Comparison of ENCODE assay signal across 1 cellular context in genomic region chr19:3984908-3985642, GRCh38.
TF ChIP-seq lines count a peak whose summit lies in the region.

Gene EEF2, minus strand, starts transcription at chr19:3985463. Its CDS starts 83 bp downstream, at chr19:3985380.

TF ChIP-seq in HepG2, 621 proteins besides CTCF, POLR2A, EP300 and RAD21 (continued from another document):
- TF ChIP-seq, protein P1, sequence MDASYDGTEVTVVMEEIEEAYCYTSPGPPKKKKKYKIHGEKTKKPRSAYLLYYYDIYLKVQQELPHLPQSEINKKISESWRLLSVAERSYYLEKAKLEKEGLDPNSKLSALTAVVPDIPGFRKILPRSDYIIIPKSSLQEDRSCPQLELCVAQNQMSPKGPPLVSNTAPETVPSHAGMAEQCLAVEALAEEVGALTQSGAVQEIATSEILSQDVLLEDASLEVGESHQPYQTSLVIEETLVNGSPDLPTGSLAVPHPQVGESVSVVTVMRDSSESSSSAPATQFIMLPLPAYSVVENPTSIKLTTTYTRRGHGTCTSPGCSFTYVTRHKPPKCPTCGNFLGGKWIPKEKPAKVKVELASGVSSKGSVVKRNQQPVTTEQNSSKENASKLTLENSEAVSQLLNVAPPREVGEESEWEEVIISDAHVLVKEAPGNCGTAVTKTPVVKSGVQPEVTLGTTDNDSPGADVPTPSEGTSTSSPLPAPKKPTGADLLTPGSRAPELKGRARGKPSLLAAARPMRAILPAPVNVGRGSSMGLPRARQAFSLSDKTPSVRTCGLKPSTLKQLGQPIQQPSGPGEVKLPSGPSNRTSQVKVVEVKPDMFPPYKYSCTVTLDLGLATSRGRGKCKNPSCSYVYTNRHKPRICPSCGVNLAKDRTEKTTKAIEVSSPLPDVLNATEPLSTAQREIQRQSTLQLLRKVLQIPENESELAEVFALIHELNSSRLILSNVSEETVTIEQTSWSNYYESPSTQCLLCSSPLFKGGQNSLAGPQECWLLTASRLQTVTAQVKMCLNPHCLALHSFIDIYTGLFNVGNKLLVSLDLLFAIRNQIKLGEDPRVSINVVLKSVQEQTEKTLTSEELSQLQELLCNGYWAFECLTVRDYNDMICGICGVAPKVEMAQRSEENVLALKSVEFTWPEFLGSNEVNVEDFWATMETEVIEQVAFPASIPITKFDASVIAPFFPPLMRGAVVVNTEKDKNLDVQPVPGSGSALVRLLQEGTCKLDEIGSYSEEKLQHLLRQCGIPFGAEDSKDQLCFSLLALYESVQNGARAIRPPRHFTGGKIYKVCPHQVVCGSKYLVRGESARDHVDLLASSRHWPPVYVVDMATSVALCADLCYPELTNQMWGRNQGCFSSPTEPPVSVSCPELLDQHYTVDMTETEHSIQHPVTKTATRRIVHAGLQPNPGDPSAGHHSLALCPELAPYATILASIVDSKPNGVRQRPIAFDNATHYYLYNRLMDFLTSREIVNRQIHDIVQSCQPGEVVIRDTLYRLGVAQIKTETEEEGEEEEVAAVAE (CRISPR knock-in tag; IDR thresholded peaks at IDR 0.05; ENCODE audit: borderline replicate concordance), result no peak
- TF ChIP-seq ZNF746 (CRISPR knock-in tag; IDR thresholded peaks at IDR 0.05) (peak; percentile 50; the same call in 1 of the 2 replicates), ZNF441 (CRISPR knock-in tag; IDR thresholded peaks at IDR 0.05; ENCODE audit: borderline replicate concordance) (peak; percentile 68; the same call in 1 of the 2 replicates), CBFB (CRISPR knock-in tag; IDR thresholded peaks at IDR 0.05) (peak; percentile 82), RFX1 (IDR thresholded peaks at IDR 0.05) (no peak), MEIS1 (CRISPR knock-in tag; IDR thresholded peaks at IDR 0.05; ENCODE audit: borderline replicate concordance) (0 out of 2 replicates have a peak, but pooled peaks have one; percentile 56), ZNF513 (CRISPR knock-in tag; conservative IDR thresholded peaks at IDR 0.05) (0 out of 2 replicates have a peak, but pooled peaks have one; percentile 64), SMAD1 (CRISPR knock-in tag; IDR thresholded peaks at IDR 0.05; ENCODE audit: borderline replicate concordance, low read depth) (peak; percentile 92), ZNF772 (CRISPR knock-in tag; IDR thresholded peaks at IDR 0.05) (peak; percentile 29; the same call in 1 of the 2 replicates), ZBTB42 (CRISPR knock-in tag; IDR thresholded peaks at IDR 0.05) (peak; percentile 90), ARNT (IDR thresholded peaks at IDR 0.05) (no peak), STAT5B (CRISPR knock-in tag; IDR thresholded peaks at IDR 0.05) (peak; percentile 75; the same call in 1 of the 2 replicates), ZNF557 (CRISPR knock-in tag; IDR thresholded peaks at IDR 0.05) (peak; percentile 56; the same call in 1 of the 2 replicates), ZNF550 (CRISPR knock-in tag; IDR thresholded peaks at IDR 0.05; ENCODE audit: borderline replicate concordance) (no peak), SETDB1 (CRISPR knock-in tag; IDR thresholded peaks at IDR 0.05; ENCODE audit: borderline replicate concordance) (no peak), ZNF780A (CRISPR knock-in tag; IDR thresholded peaks at IDR 0.05) (0 out of 2 replicates have a peak, but pooled peaks have one; percentile 75), MBD4 (IDR thresholded peaks at IDR 0.05; ENCODE audit: borderline replicate concordance, low read length) (no peak), SP1 (IDR thresholded peaks at IDR 0.05) (no peak), SP1 (CRISPR knock-in tag; IDR thresholded peaks at IDR 0.05) (peak; percentile 79), IRF2 (CRISPR knock-in tag; IDR thresholded peaks at IDR 0.05) (peak; percentile 73), KLF6 (CRISPR knock-in tag; IDR thresholded peaks at IDR 0.05) (peak; percentile 91), HNF4G (IDR thresholded peaks at IDR 0.05; ENCODE audit: borderline replicate concordance, low read depth, low read length) (peak; percentile 37; the same call in 1 of the 2 replicates), HNF4G (CRISPR knock-in tag; IDR thresholded peaks at IDR 0.05; ENCODE audit: borderline replicate concordance, low read depth) (peak; percentile 56; the same call in 1 of the 2 replicates), SAP130 (CRISPR knock-in tag; IDR thresholded peaks at IDR 0.05; ENCODE audit: low read depth) (peak; percentile 94), ZNF577 (CRISPR knock-in tag; IDR thresholded peaks at IDR 0.05; ENCODE audit: borderline replicate concordance, low read depth) (no peak), SRF (IDR thresholded peaks at IDR 0.05; ENCODE audit: low read depth, low read length) (peak; percentile 12; the same call in 1 of the 2 replicates), ZFP36L1 (CRISPR knock-in tag; IDR thresholded peaks at IDR 0.05) (no peak), ZNF510 (CRISPR knock-in tag; IDR thresholded peaks at IDR 0.05; ENCODE audit: low read depth) (no peak), ZBTB7A (CRISPR knock-in tag; IDR thresholded peaks at IDR 0.05) (0 out of 2 replicates have a peak, but pooled peaks have one; percentile 17), ZNF776 (CRISPR knock-in tag; IDR thresholded peaks at IDR 0.05) (peak; percentile 83; the same call in 1 of the 2 replicates), XRCC5 (optimal IDR thresholded peaks at IDR 0.05; ENCODE audit: low read length) (peak; percentile 45), FOSL1 (CRISPR knock-in tag; IDR thresholded peaks at IDR 0.05; ENCODE audit: borderline replicate concordance) (no peak), GTF2F1 (IDR thresholded peaks at IDR 0.05; ENCODE audit: low read length) (peak; percentile 86; the same call in 1 of the 2 replicates), ETV6 (CRISPR knock-in tag; conservative IDR thresholded peaks at IDR 0.05) (0 out of 2 replicates have a peak, but pooled peaks have one; percentile 22), NFE2L1 (CRISPR knock-in tag; IDR thresholded peaks at IDR 0.05; ENCODE audit: borderline replicate concordance) (no peak), TAF15 (IDR thresholded peaks at IDR 0.05; ENCODE audit: low read depth, low read length, poor library complexity, severe bottlenecking) (no peak), PHB2 (IDR thresholded peaks at IDR 0.05; ENCODE audit: partially characterized antibody) (no peak), HES4 (CRISPR knock-in tag; IDR thresholded peaks at IDR 0.05; ENCODE audit: borderline replicate concordance) (peak; percentile 97), ZNF792 (CRISPR knock-in tag; IDR thresholded peaks at IDR 0.05) (peak; percentile 77; the same call in 1 of the 2 replicates)
- TF ChIP-seq, protein P2, sequence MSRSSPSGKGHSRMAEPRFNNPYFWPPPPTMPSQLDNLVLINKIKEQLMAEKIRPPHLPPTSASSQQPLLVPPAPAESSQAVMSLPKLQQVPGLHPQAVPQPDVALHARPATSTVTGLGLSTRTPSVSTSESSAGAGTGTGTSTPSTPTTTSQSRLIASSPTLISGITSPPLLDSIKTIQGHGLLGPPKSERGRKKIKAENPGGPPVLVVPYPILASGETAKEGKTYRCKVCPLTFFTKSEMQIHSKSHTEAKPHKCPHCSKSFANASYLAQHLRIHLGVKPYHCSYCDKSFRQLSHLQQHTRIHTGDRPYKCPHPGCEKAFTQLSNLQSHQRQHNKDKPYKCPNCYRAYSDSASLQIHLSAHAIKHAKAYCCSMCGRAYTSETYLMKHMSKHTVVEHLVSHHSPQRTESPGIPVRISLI (CRISPR knock-in tag; IDR thresholded peaks at IDR 0.05; ENCODE audit: borderline replicate concordance), result no peak; the same call in 1 of the 2 replicates
- TF ChIP-seq, protein P3, sequence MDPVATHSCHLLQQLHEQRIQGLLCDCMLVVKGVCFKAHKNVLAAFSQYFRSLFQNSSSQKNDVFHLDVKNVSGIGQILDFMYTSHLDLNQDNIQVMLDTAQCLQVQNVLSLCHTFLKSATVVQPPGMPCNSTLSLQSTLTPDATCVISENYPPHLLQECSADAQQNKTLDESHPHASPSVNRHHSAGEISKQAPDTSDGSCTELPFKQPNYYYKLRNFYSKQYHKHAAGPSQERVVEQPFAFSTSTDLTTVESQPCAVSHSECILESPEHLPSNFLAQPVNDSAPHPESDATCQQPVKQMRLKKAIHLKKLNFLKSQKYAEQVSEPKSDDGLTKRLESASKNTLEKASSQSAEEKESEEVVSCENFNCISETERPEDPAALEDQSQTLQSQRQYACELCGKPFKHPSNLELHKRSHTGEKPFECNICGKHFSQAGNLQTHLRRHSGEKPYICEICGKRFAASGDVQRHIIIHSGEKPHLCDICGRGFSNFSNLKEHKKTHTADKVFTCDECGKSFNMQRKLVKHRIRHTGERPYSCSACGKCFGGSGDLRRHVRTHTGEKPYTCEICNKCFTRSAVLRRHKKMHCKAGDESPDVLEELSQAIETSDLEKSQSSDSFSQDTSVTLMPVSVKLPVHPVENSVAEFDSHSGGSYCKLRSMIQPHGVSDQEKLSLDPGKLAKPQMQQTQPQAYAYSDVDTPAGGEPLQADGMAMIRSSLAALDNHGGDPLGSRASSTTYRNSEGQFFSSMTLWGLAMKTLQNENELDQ (CRISPR knock-in tag; IDR thresholded peaks at IDR 0.05; ENCODE audit: borderline replicate concordance), result peak; percentile 39; the same call in 1 of the 2 replicates
- TF ChIP-seq, protein P4, sequence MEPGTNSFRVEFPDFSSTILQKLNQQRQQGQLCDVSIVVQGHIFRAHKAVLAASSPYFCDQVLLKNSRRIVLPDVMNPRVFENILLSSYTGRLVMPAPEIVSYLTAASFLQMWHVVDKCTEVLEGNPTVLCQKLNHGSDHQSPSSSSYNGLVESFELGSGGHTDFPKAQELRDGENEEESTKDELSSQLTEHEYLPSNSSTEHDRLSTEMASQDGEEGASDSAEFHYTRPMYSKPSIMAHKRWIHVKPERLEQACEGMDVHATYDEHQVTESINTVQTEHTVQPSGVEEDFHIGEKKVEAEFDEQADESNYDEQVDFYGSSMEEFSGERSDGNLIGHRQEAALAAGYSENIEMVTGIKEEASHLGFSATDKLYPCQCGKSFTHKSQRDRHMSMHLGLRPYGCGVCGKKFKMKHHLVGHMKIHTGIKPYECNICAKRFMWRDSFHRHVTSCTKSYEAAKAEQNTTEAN (CRISPR knock-in tag; conservative IDR thresholded peaks at IDR 0.05), result peak; percentile 67; the same call in 1 of the 2 replicates
TF ChIP-seq in HepG2: peak in this region for 363.
